Comparison of ENCODE assay signal across 26 cellular contexts in genomic region chr9:124248992-124249391, GRCh38. TPM values are rescaled to one million over a fixed set of nuclear protein-coding genes. Genes with fewer than 3 reads are reported as not detected.
DNase-seq lines count a peak whose midpoint lies in the region; ATAC-seq and TF ChIP-seq lines count a peak whose summit lies in the region.
"Had no signal": no experiment of that assay in that cellular context is flagged by ENCODE, and none has a peak within 500 bp of the region (broad histone marks: within the 10 kb centered on the region; RNA-seq: fewer than 3 reads in every experiment).

No MANE protein-coding gene starts in this region.

- H3K4me1 Mint-ChIP-seq in natural killer cell treated with Interleukin-12 subunit alpha and Interleukin-12 subunit beta and Interleukin-15 and Interleukin-18, amount 100 ng/mL, for 72 hours (ENCODE audit: low read depth in 2 of 2): peaks cover 10 to 17% of the 10 kb centered on the region in 2 donors
- H3K4me1 Mint-ChIP-seq in natural killer cell: peaks cover 0 to 11% of the 10 kb centered on the region in 2 donors
- H3K4me1 Mint-ChIP-seq in CD14-positive monocyte: peaks cover 6% of the 10 kb centered on the region

- H3K79me1 ChIP-seq in mesenchymal stem cell (replicated peaks; ENCODE audit: low read length, poor library complexity, severe bottlenecking): no peaks in the 10 kb centered on the region

- H3K36me3 Mint-ChIP-seq in natural killer cell treated with Interleukin-12 subunit alpha and Interleukin-12 subunit beta and Interleukin-15 and Interleukin-18, amount 100 ng/mL, for 72 hours: no peaks in the 10 kb centered on the region
- H3K36me3 Mint-ChIP-seq in natural killer cell: no peaks in the 10 kb centered on the region
- H3K36me3 Mint-ChIP-seq in CD14-positive monocyte: no peaks in the 10 kb centered on the region
- H3K36me3 Mint-ChIP-seq: CD8-positive, alpha-beta T cell had no signal

- H3K18ac ChIP-seq in mesenchymal stem cell (ENCODE audit: low read depth in 1 of 2, low read length in 2 of 2): no peak overlapping the region

- no peak overlapping the region for H2AK5ac ChIP-seq in mesenchymal stem cell (ENCODE audit: low read length, severe bottlenecking)

- H3K9me3 Mint-ChIP-seq in natural killer cell treated with Interleukin-12 subunit alpha and Interleukin-12 subunit beta and Interleukin-15 and Interleukin-18, amount 100 ng/mL, for 72 hours: no peaks in the 10 kb centered on the region
- H3K9me3 Mint-ChIP-seq in natural killer cell: no peaks in the 10 kb centered on the region
- peaks cover 0 to 3% (median 0%) of the 10 kb centered on the region in 7 donors for H3K9me3 Mint-ChIP-seq in CD14-positive monocyte
- H3K9me3 Mint-ChIP-seq: activated T-cell treated with anti-CD3 and anti-CD28 coated beads, Interleukin-2, amount 50 U/mL, for 24 hours; CD8-positive, alpha-beta T cell had no signal

- intact Hi-C loops in natural killer cell (cut with micrococcal nuclease) (no loop called here), thyroid gland (cut with DNase I) (no loop called here), CD14-positive monocyte (cut with micrococcal nuclease) (no loop called here)

- H4K8ac ChIP-seq in mesenchymal stem cell (ENCODE audit: low read length): peak overlapping the region; percentile 3

- no peaks in the 10 kb centered on the region for H3K27me3 Mint-ChIP-seq in natural killer cell treated with Interleukin-12 subunit alpha and Interleukin-12 subunit beta and Interleukin-15 and Interleukin-18, amount 100 ng/mL, for 72 hours
- H3K27me3 Mint-ChIP-seq in natural killer cell (ENCODE audit: low read depth in 2 of 2): no peaks in the 10 kb centered on the region
- H3K27me3 Mint-ChIP-seq in CD14-positive monocyte (ENCODE audit: low read depth in 3 of 3): peaks cover 0 to 10% (median 0%) of the 10 kb centered on the region in 3 donors

- no peak overlapping the region for H3K4ac ChIP-seq in mesenchymal stem cell (ENCODE audit: low read depth in 1 of 2, low read length in 2 of 2)

- H3K4me3 Mint-ChIP-seq in natural killer cell treated with Interleukin-12 subunit alpha and Interleukin-12 subunit beta and Interleukin-15 and Interleukin-18, amount 100 ng/mL, for 72 hours: no peak overlapping the region
- H3K4me3 Mint-ChIP-seq in natural killer cell: no peak overlapping the region
- no peak overlapping the region for H3K4me3 Mint-ChIP-seq in CD14-positive monocyte
- H3K4me3 Mint-ChIP-seq: activated CD4-positive, alpha-beta T cell treated with anti-CD3 and anti-CD28 coated beads for 36 hours; activated T-cell treated with anti-CD3 and anti-CD28 coated beads, Interleukin-2, amount 50 U/mL, for 24 hours; CD8-positive, alpha-beta T cell had no signal

- H3K4me3 ChIP-seq in mesenchymal stem cell (ENCODE audit: insufficient read depth in 1 of 2, low read depth in 1 of 2, low read length in 2 of 2) (no peak overlapping the region), thyroid gland (replicated peaks in 1 of 3) (no peak overlapping the region)
- H3K4me3 ChIP-seq: right lobe of liver, SJSA1 had no signal

- H3K9me3 ChIP-seq in mesenchymal stem cell (ENCODE audit: control insufficient read depth, low read length): no peaks in the 10 kb centered on the region
- H3K9me3 ChIP-seq in thyroid gland: no peaks in the 10 kb centered on the region
- H3K9me3 ChIP-seq: right lobe of liver, SJSA1 had no signal

- WGBS in mesenchymal stem cell: 96% methylated on average over 4 of the region's 4 CpGs
- WGBS in thyroid gland, 2 donors: 85 to 98% methylated on average over 4 of the region's 4 CpGs

- no peaks in the 10 kb centered on the region for H3K36me3 ChIP-seq in mesenchymal stem cell (ENCODE audit: control insufficient read depth in 1 of 2, insufficient read depth in 2 of 2, low read depth in 1 of 2, low read length in 2 of 2)
- H3K36me3 ChIP-seq in thyroid gland: no peaks in the 10 kb centered on the region
- H3K36me3 ChIP-seq: brain microvascular endothelial cell, right lobe of liver, SJSA1 had no signal

- H3K23ac ChIP-seq in mesenchymal stem cell (ENCODE audit: low read length in 2 of 2): no peak overlapping the region

- TF ChIP-seq POLR2A in erythroblast (IDR thresholded peaks at IDR 0.05; ENCODE audit: low read length) (no peak), thyroid gland (IDR thresholded peaks at IDR 0.05) (no peak)

- H2BK15ac ChIP-seq in mesenchymal stem cell (ENCODE audit: low read depth, poor library complexity, severe bottlenecking): peak overlapping the region; percentile 87

- no peak overlapping the region for H3K14ac ChIP-seq in mesenchymal stem cell (ENCODE audit: low read length in 2 of 2)

- DNase-seq in natural killer cell treated with Interleukin-12 subunit alpha and Interleukin-12 subunit beta and Interleukin-15 and Interleukin-18, amount 100 ng/mL, for 72 hours (ENCODE audit: low spot score): peak; percentile 5
- no peak for DNase-seq in natural killer cell
- peak; percentile 38 for DNase-seq in amniotic epithelial cell (ENCODE audit: low read depth)
- DNase-seq in mesenchymal stem cell: no peak
- DNase-seq in SW480 (ENCODE audit: low spot score): no peak
- no peak for DNase-seq in erythroblast (lab: John Stamatoyannopoulos, UW)
- no peak for DNase-seq in thyroid gland
- DNase-seq in CD14-positive monocyte (ENCODE audit: low spot score): no peak
- DNase-seq: activated CD4-positive, alpha-beta T cell treated with anti-CD3 and anti-CD28 coated beads for 36 hours; activated naive CD4-positive, alpha-beta T cell; activated T-cell treated with anti-CD3 and anti-CD28 coated beads, Interleukin-2, amount 50 U/mL, for 24 hours; AML-193; brain microvascular endothelial cell; CD8-positive, alpha-beta T cell; effector CD8-positive, alpha-beta T cell; foreskin melanocyte; GDM1; hippocampal formation; Kasumi-1; left ventricle myocardium superior; midbrain; NCI-H1048; NCI-H2081; trophoblast cell had no signal

- H3K4me2 ChIP-seq in mesenchymal stem cell (ENCODE audit: low read length, poor library complexity, severe bottlenecking): no peak overlapping the region

- H3K4me1 ChIP-seq in mesenchymal stem cell (ENCODE audit: control insufficient read depth, insufficient read depth, low read depth, low read length) (peaks cover 14% of the 10 kb centered on the region), thyroid gland (no peaks in the 10 kb centered on the region)
- H3K4me1 ChIP-seq: right lobe of liver had no signal

- TF ChIP-seq CTCF in natural killer cell (IDR thresholded peaks at IDR 0.05) (no peak), thyroid gland (IDR thresholded peaks at IDR 0.05) (no peak), CD14-positive monocyte (IDR thresholded peaks at IDR 0.05) (no peak)

- H4K91ac ChIP-seq in mesenchymal stem cell (ENCODE audit: low read length): no peak overlapping the region

- no peak overlapping the region for H3K9ac ChIP-seq in mesenchymal stem cell (ENCODE audit: low read length)

- peak overlapping the region in 1 of 2 experiments; percentile 49 for H2BK12ac ChIP-seq in mesenchymal stem cell (ENCODE audit: low read length in 2 of 2)

- no peak overlapping the region for H2BK5ac ChIP-seq in mesenchymal stem cell (ENCODE audit: low read depth, low read length, poor library complexity, severe bottlenecking)

- no peak overlapping the region for H2AFZ ChIP-seq in mesenchymal stem cell (ENCODE audit: low read depth, low read length)

- H3K27me3 ChIP-seq in mesenchymal stem cell (ENCODE audit: control insufficient read depth in 1 of 2, insufficient read depth in 1 of 2, low read length in 2 of 2) (no peaks in the 10 kb centered on the region), thyroid gland (no peaks in the 10 kb centered on the region)
- H3K27me3 ChIP-seq: brain microvascular endothelial cell, right lobe of liver, SJSA1 had no signal

- no peak overlapping the region for H3K27ac ChIP-seq in mesenchymal stem cell (ENCODE audit: low read length, poor library complexity, severe bottlenecking)
- no peak overlapping the region for H3K27ac ChIP-seq in thyroid gland
- H3K27ac ChIP-seq: brain microvascular endothelial cell, right lobe of liver, SJSA1 had no signal

- ATAC-seq in natural killer cell treated with Interleukin-12 subunit alpha and Interleukin-12 subunit beta and Interleukin-15 and Interleukin-18, amount 100 ng/mL, for 72 hours: no peak
- no peak for ATAC-seq in natural killer cell
- ATAC-seq: activated CD4-positive, alpha-beta T cell treated with anti-CD3 and anti-CD28 coated beads for 36 hours; CD8-positive, alpha-beta T cell; left ventricle myocardium superior; right lobe of liver had no signal

- peak overlapping the region; percentile 15 for H2BK120ac ChIP-seq in mesenchymal stem cell (ENCODE audit: low read depth, low read length)

- no peak overlapping the region for H3K27ac Mint-ChIP-seq in natural killer cell treated with Interleukin-12 subunit alpha and Interleukin-12 subunit beta and Interleukin-15 and Interleukin-18, amount 100 ng/mL, for 72 hours
- H3K27ac Mint-ChIP-seq in natural killer cell: no peak overlapping the region
- H3K27ac Mint-ChIP-seq in CD14-positive monocyte: no peak overlapping the region
- H3K27ac Mint-ChIP-seq: activated CD4-positive, alpha-beta T cell treated with anti-CD3 and anti-CD28 coated beads for 36 hours; activated T-cell treated with anti-CD3 and anti-CD28 coated beads, Interleukin-2, amount 50 U/mL, for 24 hours; CD8-positive, alpha-beta T cell had no signal

RNA-seq across cellular contexts. Expression of gene NEK6, which starts 8.8 kb away (rescaled TPM):
- 10 to 100 TPM; 11.4 to 38.7 TPM for total RNA-seq in natural killer cell treated with Interleukin-12 subunit alpha and Interleukin-12 subunit beta and Interleukin-15 and Interleukin-18, amount 100 ng/mL, for 72 hours
- total RNA-seq in natural killer cell (10 to 100 TPM; 25.0 to 34.9 (median 33.0) TPM), thyroid gland (10 to 100 TPM; 10.7 to 12.8 (median 11.0) TPM)
- 99.8 TPM for polyA plus RNA-seq in mesenchymal stem cell (2013, experiment 1 of 2)
- 97.5 TPM for polyA plus RNA-seq in mesenchymal stem cell (2013, experiment 2 of 2)
- polyA plus RNA-seq in CD14-positive monocyte: 10 to 100 TPM; 26.1 to 35.8 TPM

Comparison
In these comparisons a context has a peak if more than half of its experiments do, and no peak if none do; other contexts are left out.
1. DNase-seq: peak in natural killer cell treated with Interleukin-12 subunit alpha and Interleukin-12 subunit beta and Interleukin-15 and Interleukin-18, amount 100 ng/mL, for 72 hours (single experiment) and amniotic epithelial cell (single experiment); none in natural killer cell (single experiment), mesenchymal stem cell (single experiment), SW480 (single experiment), erythroblast (0 of 2), thyroid gland (0 of 2) and CD14-positive monocyte (single experiment).